1 cellular context compared by ENCODE assay signal in genomic region chr2:31390324-31390723, GRCh38.
TF ChIP-seq lines count a peak whose summit lies in the region.

No MANE protein-coding gene starts in this region.

TF ChIP-seq in IMR-90, 13 proteins besides CTCF, POLR2A, EP300 and RAD21 (continued from another document):
- TF ChIP-seq ELK1 (IDR thresholded peaks at IDR 0.05; ENCODE audit: borderline replicate concordance, low read depth, low read length) (no peak), CEBPB (IDR thresholded peaks at IDR 0.05; ENCODE audit: low read depth, low read length) (no peak), MAFK (IDR thresholded peaks at IDR 0.05; ENCODE audit: low read depth, low read length) (no peak)
